ENCODE assay signal across 1 cellular context in the genomic region with DNA sequence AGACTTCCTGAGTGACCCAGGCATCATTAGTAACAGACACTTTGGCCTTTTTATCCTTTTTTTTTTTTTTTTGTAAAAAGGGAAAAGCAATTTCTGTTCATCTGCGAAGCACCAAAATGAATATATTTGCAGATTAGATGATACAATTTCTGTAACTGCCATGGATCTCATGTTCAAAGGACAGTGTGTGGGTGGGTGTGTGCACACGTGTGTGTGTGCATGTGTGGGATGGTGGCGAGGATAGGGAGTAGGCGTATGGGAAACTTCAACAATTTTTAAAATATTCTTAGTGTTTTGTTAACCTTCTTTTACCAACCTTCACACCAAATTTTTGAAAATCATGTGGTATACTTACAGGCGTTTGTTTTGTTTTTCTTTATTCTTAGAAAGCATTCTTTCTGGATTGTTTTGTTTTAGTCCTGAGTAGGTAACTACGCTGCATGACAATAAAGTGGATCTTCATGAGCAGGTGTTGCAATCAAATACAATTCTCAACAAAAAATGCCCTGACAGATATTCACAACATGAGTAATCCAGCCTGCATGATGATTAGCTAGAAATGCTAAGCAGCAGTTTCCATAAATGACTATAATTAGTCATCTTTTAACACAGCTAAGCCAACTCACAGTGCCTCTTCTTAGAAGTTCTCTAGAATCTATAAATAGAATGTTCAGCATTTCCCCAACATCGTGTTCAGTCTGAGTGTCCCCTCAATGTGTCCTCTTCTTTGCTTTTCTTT.
A peak's percentile ranks its signal among the peaks of the same experiment; 100 is the strongest.
TF ChIP-seq lines count a peak whose summit lies in the region.

No MANE protein-coding gene starts in this region.

TF ChIP-seq in GM12878, 131 proteins besides CTCF, POLR2A, EP300 and RAD21 (continued from another document and continues in another):
- TF ChIP-seq PRDM15 (CRISPR knock-in tag; IDR thresholded peaks at IDR 0.05) (no peak), RUNX3 (IDR thresholded peaks at IDR 0.05; ENCODE audit: low read length) (peak; percentile 18; the same call in 1 of the 2 replicates), ATF7 (IDR thresholded peaks at IDR 0.05; ENCODE audit: low read depth) (peak; percentile 76), USF2 (IDR thresholded peaks at IDR 0.05; ENCODE audit: borderline replicate concordance, low read depth, low read length) (no peak), CEBPB (IDR thresholded peaks at IDR 0.05; ENCODE audit: borderline replicate concordance in 1 of 2, low read depth in 2 of 2, low read length in 2 of 2) (peak in 1 of 2 experiments; percentile 46; a peak in 2 of 4 replicates), MXI1 (IDR thresholded peaks at IDR 0.05; ENCODE audit: low read depth, low read length) (0 out of 2 replicates have a peak, but pooled peaks have one; percentile 9), RCOR1 (conservative IDR thresholded peaks at IDR 0.05; ENCODE audit: low read depth, low read length) (no peak), CBX3 (IDR thresholded peaks at IDR 0.05; ENCODE audit: borderline replicate concordance, low read depth) (no peak), TARDBP (IDR thresholded peaks at IDR 0.05; ENCODE audit: borderline replicate concordance) (no peak), IKZF1 (conservative IDR thresholded peaks at IDR 0.05) (no peak), NR2C1 (IDR thresholded peaks at IDR 0.05) (no peak), POLR2AphosphoS2 (IDR thresholded peaks at IDR 0.05; ENCODE audit: low read depth, low read length) (no peak), ZNF687 (IDR thresholded peaks at IDR 0.05) (no peak), NFYA (IDR thresholded peaks at IDR 0.05; ENCODE audit: borderline replicate concordance, low read depth, low read length) (no peak), YBX1 (IDR thresholded peaks at IDR 0.05) (no peak), ZNF384 (IDR thresholded peaks at IDR 0.05; ENCODE audit: borderline replicate concordance, low read depth, low read length) (no peak), FOS (IDR thresholded peaks at IDR 0.05; ENCODE audit: borderline replicate concordance, extremely low read depth, insufficient read length) (no peak), ZNF24 (IDR thresholded peaks at IDR 0.05) (no peak), FOXK2 (IDR thresholded peaks at IDR 0.05) (no peak), CBFB (IDR thresholded peaks at IDR 0.05; ENCODE audit: low read depth) (no peak), SMAD5 (IDR thresholded peaks at IDR 0.05; ENCODE audit: low read depth) (no peak), EED (IDR thresholded peaks at IDR 0.05; ENCODE audit: low read depth) (no peak), DPF2 (IDR thresholded peaks at IDR 0.05) (no peak), MYC (IDR thresholded peaks at IDR 0.05; ENCODE audit: insufficient read depth, insufficient read length, insufficient replicate concordance, low read length, severe bottlenecking) (no peak), E2F8 (IDR thresholded peaks at IDR 0.05; ENCODE audit: low read depth, partially characterized antibody) (no peak)
- TF ChIP-seq, protein P1, sequence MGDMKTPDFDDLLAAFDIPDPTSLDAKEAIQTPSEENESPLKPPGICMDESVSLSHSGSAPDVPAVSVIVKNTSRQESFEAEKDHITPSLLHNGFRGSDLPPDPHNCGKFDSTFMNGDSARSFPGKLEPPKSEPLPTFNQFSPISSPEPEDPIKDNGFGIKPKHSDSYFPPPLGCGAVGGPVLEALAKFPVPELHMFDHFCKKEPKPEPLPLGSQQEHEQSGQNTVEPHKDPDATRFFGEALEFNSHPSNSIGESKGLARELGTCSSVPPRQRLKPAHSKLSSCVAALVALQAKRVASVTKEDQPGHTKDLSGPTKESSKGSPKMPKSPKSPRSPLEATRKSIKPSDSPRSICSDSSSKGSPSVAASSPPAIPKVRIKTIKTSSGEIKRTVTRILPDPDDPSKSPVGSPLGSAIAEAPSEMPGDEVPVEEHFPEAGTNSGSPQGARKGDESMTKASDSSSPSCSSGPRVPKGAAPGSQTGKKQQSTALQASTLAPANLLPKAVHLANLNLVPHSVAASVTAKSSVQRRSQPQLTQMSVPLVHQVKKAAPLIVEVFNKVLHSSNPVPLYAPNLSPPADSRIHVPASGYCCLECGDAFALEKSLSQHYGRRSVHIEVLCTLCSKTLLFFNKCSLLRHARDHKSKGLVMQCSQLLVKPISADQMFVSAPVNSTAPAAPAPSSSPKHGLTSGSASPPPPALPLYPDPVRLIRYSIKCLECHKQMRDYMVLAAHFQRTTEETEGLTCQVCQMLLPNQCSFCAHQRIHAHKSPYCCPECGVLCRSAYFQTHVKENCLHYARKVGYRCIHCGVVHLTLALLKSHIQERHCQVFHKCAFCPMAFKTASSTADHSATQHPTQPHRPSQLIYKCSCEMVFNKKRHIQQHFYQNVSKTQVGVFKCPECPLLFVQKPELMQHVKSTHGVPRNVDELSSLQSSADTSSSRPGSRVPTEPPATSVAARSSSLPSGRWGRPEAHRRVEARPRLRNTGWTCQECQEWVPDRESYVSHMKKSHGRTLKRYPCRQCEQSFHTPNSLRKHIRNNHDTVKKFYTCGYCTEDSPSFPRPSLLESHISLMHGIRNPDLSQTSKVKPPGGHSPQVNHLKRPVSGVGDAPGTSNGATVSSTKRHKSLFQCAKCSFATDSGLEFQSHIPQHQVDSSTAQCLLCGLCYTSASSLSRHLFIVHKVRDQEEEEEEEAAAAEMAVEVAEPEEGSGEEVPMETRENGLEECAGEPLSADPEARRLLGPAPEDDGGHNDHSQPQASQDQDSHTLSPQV (IDR thresholded peaks at IDR 0.05), result no peak
- TF ChIP-seq, protein P2, sequence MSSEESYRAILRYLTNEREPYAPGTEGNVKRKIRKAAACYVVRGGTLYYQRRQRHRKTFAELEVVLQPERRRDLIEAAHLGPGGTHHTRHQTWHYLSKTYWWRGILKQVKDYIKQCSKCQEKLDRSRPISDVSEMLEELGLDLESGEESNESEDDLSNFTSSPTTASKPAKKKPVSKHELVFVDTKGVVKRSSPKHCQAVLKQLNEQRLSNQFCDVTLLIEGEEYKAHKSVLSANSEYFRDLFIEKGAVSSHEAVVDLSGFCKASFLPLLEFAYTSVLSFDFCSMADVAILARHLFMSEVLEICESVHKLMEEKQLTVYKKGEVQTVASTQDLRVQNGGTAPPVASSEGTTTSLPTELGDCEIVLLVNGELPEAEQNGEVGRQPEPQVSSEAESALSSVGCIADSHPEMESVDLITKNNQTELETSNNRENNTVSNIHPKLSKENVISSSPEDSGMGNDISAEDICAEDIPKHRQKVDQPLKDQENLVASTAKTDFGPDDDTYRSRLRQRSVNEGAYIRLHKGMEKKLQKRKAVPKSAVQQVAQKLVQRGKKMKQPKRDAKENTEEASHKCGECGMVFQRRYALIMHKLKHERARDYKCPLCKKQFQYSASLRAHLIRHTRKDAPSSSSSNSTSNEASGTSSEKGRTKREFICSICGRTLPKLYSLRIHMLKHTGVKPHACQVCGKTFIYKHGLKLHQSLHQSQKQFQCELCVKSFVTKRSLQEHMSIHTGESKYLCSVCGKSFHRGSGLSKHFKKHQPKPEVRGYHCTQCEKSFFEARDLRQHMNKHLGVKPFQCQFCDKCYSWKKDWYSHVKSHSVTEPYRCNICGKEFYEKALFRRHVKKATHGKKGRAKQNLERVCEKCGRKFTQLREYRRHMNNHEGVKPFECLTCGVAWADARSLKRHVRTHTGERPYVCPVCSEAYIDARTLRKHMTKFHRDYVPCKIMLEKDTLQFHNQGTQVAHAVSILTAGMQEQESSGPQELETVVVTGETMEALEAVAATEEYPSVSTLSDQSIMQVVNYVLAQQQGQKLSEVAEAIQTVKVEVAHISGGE (CRISPR knock-in tag; IDR thresholded peaks at IDR 0.05), result no peak
- TF ChIP-seq, protein P3, sequence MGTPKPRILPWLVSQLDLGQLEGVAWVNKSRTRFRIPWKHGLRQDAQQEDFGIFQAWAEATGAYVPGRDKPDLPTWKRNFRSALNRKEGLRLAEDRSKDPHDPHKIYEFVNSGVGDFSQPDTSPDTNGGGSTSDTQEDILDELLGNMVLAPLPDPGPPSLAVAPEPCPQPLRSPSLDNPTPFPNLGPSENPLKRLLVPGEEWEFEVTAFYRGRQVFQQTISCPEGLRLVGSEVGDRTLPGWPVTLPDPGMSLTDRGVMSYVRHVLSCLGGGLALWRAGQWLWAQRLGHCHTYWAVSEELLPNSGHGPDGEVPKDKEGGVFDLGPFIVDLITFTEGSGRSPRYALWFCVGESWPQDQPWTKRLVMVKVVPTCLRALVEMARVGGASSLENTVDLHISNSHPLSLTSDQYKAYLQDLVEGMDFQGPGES (IDR thresholded peaks at IDR 0.05), result no peak
- TF ChIP-seq, protein P4, sequence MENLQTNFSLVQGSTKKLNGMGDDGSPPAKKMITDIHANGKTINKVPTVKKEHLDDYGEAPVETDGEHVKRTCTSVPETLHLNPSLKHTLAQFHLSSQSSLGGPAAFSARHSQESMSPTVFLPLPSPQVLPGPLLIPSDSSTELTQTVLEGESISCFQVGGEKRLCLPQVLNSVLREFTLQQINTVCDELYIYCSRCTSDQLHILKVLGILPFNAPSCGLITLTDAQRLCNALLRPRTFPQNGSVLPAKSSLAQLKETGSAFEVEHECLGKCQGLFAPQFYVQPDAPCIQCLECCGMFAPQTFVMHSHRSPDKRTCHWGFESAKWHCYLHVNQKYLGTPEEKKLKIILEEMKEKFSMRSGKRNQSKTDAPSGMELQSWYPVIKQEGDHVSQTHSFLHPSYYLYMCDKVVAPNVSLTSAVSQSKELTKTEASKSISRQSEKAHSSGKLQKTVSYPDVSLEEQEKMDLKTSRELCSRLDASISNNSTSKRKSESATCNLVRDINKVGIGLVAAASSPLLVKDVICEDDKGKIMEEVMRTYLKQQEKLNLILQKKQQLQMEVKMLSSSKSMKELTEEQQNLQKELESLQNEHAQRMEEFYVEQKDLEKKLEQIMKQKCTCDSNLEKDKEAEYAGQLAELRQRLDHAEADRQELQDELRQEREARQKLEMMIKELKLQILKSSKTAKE (IDR thresholded peaks at IDR 0.05; ENCODE audit: low read depth, poor library complexity, severe bottlenecking), result no peak
